ENCODE assay signal across 1 cellular context in genomic region chr22:19885841-19886592, GRCh38.
A peak's percentile ranks its signal among the peaks of the same experiment; 100 is the strongest.
TF ChIP-seq lines count a peak whose summit lies in the region.

No MANE protein-coding gene starts in this region.

TF ChIP-seq in K562, 482 proteins besides CTCF, POLR2A, EP300 and RAD21 (continued from another document):
- TF ChIP-seq ZNF592 (IDR thresholded peaks at IDR 0.05): no peak
- no peak for TF ChIP-seq EP400 (IDR thresholded peaks at IDR 0.05)
- 0 out of 2 replicates have a peak, but pooled peaks have one; percentile 21 for TF ChIP-seq ZNF347 (CRISPR knock-in tag; IDR thresholded peaks at IDR 0.05; ENCODE audit: low read depth)
- TF ChIP-seq KLF16 (IDR thresholded peaks at IDR 0.05): no peak
- TF ChIP-seq ZNF655 (CRISPR knock-in tag; IDR thresholded peaks at IDR 0.05): no peak
- no peak for TF ChIP-seq DPF2 (IDR thresholded peaks at IDR 0.05)
- no peak for TF ChIP-seq ATF6 (CRISPR knock-in tag; IDR thresholded peaks at IDR 0.05)
- TF ChIP-seq, protein P1, sequence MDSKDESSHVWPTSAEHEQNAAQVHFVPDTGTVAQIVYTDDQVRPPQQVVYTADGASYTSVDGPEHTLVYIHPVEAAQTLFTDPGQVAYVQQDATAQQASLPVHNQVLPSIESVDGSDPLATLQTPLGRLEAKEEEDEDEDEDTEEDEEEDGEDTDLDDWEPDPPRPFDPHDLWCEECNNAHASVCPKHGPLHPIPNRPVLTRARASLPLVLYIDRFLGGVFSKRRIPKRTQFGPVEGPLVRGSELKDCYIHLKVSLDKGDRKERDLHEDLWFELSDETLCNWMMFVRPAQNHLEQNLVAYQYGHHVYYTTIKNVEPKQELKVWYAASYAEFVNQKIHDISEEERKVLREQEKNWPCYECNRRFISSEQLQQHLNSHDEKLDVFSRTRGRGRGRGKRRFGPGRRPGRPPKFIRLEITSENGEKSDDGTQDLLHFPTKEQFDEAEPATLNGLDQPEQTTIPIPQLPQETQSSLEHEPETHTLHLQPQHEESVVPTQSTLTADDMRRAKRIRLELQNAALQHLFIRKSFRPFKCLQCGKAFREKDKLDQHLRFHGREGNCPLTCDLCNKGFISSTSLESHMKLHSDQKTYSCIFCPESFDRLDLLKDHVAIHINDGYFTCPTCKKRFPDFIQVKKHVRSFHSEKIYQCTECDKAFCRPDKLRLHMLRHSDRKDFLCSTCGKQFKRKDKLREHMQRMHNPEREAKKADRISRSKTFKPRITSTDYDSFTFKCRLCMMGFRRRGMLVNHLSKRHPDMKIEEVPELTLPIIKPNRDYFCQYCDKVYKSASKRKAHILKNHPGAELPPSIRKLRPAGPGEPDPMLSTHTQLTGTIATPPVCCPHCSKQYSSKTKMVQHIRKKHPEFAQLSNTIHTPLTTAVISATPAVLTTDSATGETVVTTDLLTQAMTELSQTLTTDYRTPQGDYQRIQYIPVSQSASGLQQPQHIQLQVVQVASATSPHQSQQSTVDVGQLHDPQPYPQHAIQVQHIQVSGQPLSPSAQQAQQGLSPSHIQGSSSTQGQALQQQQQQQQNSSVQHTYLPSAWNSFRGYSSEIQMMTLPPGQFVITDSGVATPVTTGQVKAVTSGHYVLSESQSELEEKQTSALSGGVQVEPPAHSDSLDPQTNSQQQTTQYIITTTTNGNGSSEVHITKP (IDR thresholded peaks at IDR 0.05; ENCODE audit: partially characterized antibody): no peak
- no peak for TF ChIP-seq ELF4 (CRISPR knock-in tag; IDR thresholded peaks at IDR 0.05)
- TF ChIP-seq RBM14 (IDR thresholded peaks at IDR 0.05; ENCODE audit: borderline replicate concordance, insufficient read depth, low read depth, low read length): 0 out of 2 replicates have a peak, but pooled peaks have one; percentile 25
- TF ChIP-seq TEAD2 (tag; IDR thresholded peaks at IDR 0.05): no peak
- 0 out of 2 replicates have a peak, but pooled peaks have one; percentile 16 for TF ChIP-seq SIN3B (IDR thresholded peaks at IDR 0.05; ENCODE audit: low read depth)
- no peak for TF ChIP-seq BDP1 (IDR thresholded peaks at IDR 0.05; ENCODE audit: insufficient read depth, insufficient read length)
- TF ChIP-seq SRF (CRISPR knock-in tag; IDR thresholded peaks at IDR 0.05): 0 out of 4 replicates have a peak, but pooled peaks of 1 of the 2 experiments have one; percentile 56
- no peak for TF ChIP-seq SREBF1 (IDR thresholded peaks at IDR 0.05; ENCODE audit: borderline replicate concordance, low read depth, low read length)
- TF ChIP-seq ZBTB17 (CRISPR knock-in tag; IDR thresholded peaks at IDR 0.05): no peak
- no peak for TF ChIP-seq ZBTB9 (CRISPR knock-in tag; IDR thresholded peaks at IDR 0.05)
- no peak for TF ChIP-seq ZNF134 (CRISPR knock-in tag; conservative IDR thresholded peaks at IDR 0.05)
- 0 out of 2 replicates have a peak, but pooled peaks have one; percentile 18 for TF ChIP-seq KLF6 (CRISPR knock-in tag; IDR thresholded peaks at IDR 0.05; ENCODE audit: borderline replicate concordance)
- TF ChIP-seq SIX5 (IDR thresholded peaks at IDR 0.05; ENCODE audit: borderline replicate concordance in 1 of 2, insufficient read depth in 1 of 2, low read depth in 1 of 2, low read length in 2 of 2): no peak
- TF ChIP-seq TSC22D4 (tag; IDR thresholded peaks at IDR 0.05): no peak
- no peak for TF ChIP-seq MCM5 (IDR thresholded peaks at IDR 0.05; ENCODE audit: low read depth)
- no peak for TF ChIP-seq ETS2 (tag; IDR thresholded peaks at IDR 0.05; ENCODE audit: borderline replicate concordance, poor library complexity, severe bottlenecking)
- no peak for TF ChIP-seq MNT (conservative IDR thresholded peaks at IDR 0.05)
- peak; percentile 22; the same call in 1 of the 2 replicates for TF ChIP-seq MTF1 (CRISPR knock-in tag; IDR thresholded peaks at IDR 0.05; ENCODE audit: borderline replicate concordance)
- TF ChIP-seq SMC3 (conservative IDR thresholded peaks at IDR 0.05; ENCODE audit: insufficient read depth, low read depth, low read length): no peak
- no peak for TF ChIP-seq SMARCA4 (IDR thresholded peaks at IDR 0.05)
- no peak for TF ChIP-seq HDAC6 (IDR thresholded peaks at IDR 0.05; ENCODE audit: low read depth, low read length)
- TF ChIP-seq ETV1 (tag; conservative IDR thresholded peaks at IDR 0.05; ENCODE audit: low read depth): no peak
- TF ChIP-seq SETDB1 (IDR thresholded peaks at IDR 0.05; ENCODE audit: low read length): peak; percentile 23
- TF ChIP-seq, protein P2, sequence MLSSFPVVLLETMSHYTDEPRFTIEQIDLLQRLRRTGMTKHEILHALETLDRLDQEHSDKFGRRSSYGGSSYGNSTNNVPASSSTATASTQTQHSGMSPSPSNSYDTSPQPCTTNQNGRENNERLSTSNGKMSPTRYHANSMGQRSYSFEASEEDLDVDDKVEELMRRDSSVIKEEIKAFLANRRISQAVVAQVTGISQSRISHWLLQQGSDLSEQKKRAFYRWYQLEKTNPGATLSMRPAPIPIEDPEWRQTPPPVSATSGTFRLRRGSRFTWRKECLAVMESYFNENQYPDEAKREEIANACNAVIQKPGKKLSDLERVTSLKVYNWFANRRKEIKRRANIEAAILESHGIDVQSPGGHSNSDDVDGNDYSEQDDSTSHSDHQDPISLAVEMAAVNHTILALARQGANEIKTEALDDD (IDR thresholded peaks at IDR 0.05): no peak
- no peak for TF ChIP-seq TAL1 (IDR thresholded peaks at IDR 0.05)
- no peak for TF ChIP-seq PBX2 (CRISPR knock-in tag; IDR thresholded peaks at IDR 0.05; ENCODE audit: low read depth)
- TF ChIP-seq PBX2 (tag; conservative IDR thresholded peaks at IDR 0.05; ENCODE audit: low read depth): no peak
- TF ChIP-seq ZNF253 (CRISPR knock-in tag; conservative IDR thresholded peaks at IDR 0.05): no peak
- TF ChIP-seq JUNB (CRISPR knock-in tag; conservative IDR thresholded peaks at IDR 0.05): peak; percentile 23; the same call in 1 of the 2 replicates
- TF ChIP-seq ZBTB1 (CRISPR knock-in tag; IDR thresholded peaks at IDR 0.05; ENCODE audit: borderline replicate concordance, low read depth): no peak
